ENCODE assay signal across 21 cellular contexts in genomic region chr18:34576622-34577021, GRCh38.
"Had no signal": no experiment of that assay in that cellular context is flagged by ENCODE, and none has a peak within 500 bp of the region (broad histone marks: within the 10 kb centered on the region; RNA-seq: fewer than 3 reads in every experiment).

No MANE protein-coding gene starts in this region.

- H3K9me3 ChIP-seq: colonic mucosa, gastrocnemius medialis, right lobe of liver, testis, transverse colon had no signal

- H3K36me3 ChIP-seq: colonic mucosa, gastrocnemius medialis, right lobe of liver, transverse colon had no signal

- H3K4me2 ChIP-seq: hepatocyte had no signal

- H3K79me2 ChIP-seq: hepatocyte had no signal

- H3K4me1 ChIP-seq: colonic mucosa, right lobe of liver, testis, transverse colon had no signal

- H2AFZ ChIP-seq: hepatocyte had no signal

- H3K27ac ChIP-seq: colonic mucosa, gastrocnemius medialis, hepatocyte, right lobe of liver, testis, transverse colon had no signal

- DNase-seq: activated CD4-positive, alpha-beta T cell treated with anti-CD3 and anti-CD28 coated beads for 4 hours; activated CD4-positive, alpha-beta T cell treated with anti-CD3 and anti-CD28 coated beads, Interleukin-2, amount 50 U/mL, for 4 hours; activated naive CD4-positive, alpha-beta T cell treated with Interleukin-2 at 50 U/mL for 16 hours; activated T-cell treated with anti-CD3 and anti-CD28 coated beads for 4 hours; activated T-cell treated with anti-CD3 and anti-CD28 coated beads, Interleukin-2, amount 50 U/mL, for 72 hours; anterior cingulate cortex; colonic mucosa; effector CD8-positive, alpha-beta T cell; erythroblast; gastrocnemius medialis; glutamatergic neuron; left colon; mammary epithelial cell; posterior cingulate gyrus; right lobe of liver; stimulated activated CD4-positive, alpha-beta T cell treated with anti-CD3 and anti-CD28 coated beads, Interleukin-2, amount 100 ng/mL, for 48 hours; stimulated activated naive CD8-positive, alpha-beta T cell treated with anti-CD3 and anti-CD28 coated beads, Interleukin-15, Interleukin-2, amounts not matched to agents 100 U/mL and 50 U/mL, for 24 hours; T1000; testis; transverse colon had no signal

- H3K27me3 ChIP-seq: colonic mucosa, gastrocnemius medialis, hepatocyte, right lobe of liver, testis, transverse colon had no signal

- H3K4me3 ChIP-seq: colonic mucosa, gastrocnemius medialis, hepatocyte, right lobe of liver, testis, transverse colon had no signal
